In the genomic region with DNA sequence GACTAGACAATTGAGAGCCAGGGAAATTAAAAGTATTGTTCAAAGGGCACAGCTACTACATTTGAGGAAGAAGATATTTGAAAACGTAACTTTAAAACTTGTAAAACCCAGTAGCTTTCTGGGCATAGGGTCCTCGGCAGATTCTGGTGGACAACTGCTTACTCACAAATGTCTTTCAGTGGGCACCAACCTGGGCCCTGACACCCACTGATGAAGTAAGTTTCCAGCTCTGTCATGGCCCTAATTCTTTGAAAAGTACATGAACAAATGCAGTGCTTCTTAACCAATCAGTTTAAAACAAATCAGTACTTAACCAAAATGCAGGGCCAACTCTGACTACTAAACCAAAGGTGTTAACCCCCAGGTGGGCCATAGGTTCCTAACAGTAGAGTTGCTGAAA, we compare ENCODE assay signal across 22 cellular contexts.
DNase-seq lines count a peak whose midpoint lies in the region; FAIRE-seq and TF ChIP-seq lines count a peak whose summit lies in the region.
"Had no signal": no experiment of that assay in that cellular context is flagged by ENCODE, and none has a peak within 500 bp of the region (broad histone marks: within the 10 kb centered on the region; RNA-seq: fewer than 3 reads in every experiment).

No MANE protein-coding gene starts in this region.

- peak overlapping the region; percentile 93 for H3K4me3 Mint-ChIP-seq in astrocyte (ENCODE audit: unreplicated experiment)
- H3K4me3 Mint-ChIP-seq: CD8-positive, alpha-beta memory T cell had no signal

- TF ChIP-seq EP300 in sigmoid colon (IDR thresholded peaks at IDR 0.05): no peak

- H4K20me1 ChIP-seq in astrocyte (ENCODE audit: insufficient read depth, low read length): no peaks in the 10 kb centered on the region

- H2AFZ ChIP-seq in astrocyte (ENCODE audit: low read depth, low read length): no peak overlapping the region

- no peak for FAIRE-seq in astrocyte (lab: Jason Lieb, UNC)
- FAIRE-seq: GM12892 had no signal

- intact Hi-C loops in A673 (cut with micrococcal nuclease; ENCODE audit: unreplicated experiment) (no loop called here), sigmoid colon (cut with DNase I) (no loop called here)

- peak overlapping the region; percentile 40 for H3K4me2 ChIP-seq in astrocyte (ENCODE audit: low read length)
- H3K4me2 ChIP-seq: KMS-11 had no signal

- H3K4me3 ChIP-seq in A673 (ENCODE audit: low read depth, low read length, poor library complexity, severe bottlenecking) (peak overlapping the region; percentile 61), astrocyte (ENCODE audit: insufficient read depth, low read depth, low read length) (peak overlapping the region; percentile 20), muscle layer of duodenum (ENCODE audit: low read depth in 1 of 2, low read length in 2 of 2) (peak overlapping the region in 1 of 2 donors; percentile 18), stomach smooth muscle (ENCODE audit: low read length in 2 of 2) (peak overlapping the region; percentile 10 to 32), sigmoid colon (peak overlapping the region in 1 of 4 donors; percentile 6)

- CTCF ChIA-PET in A673 (lab: Charles Lee): no interaction called here

- H3K4me1 ChIP-seq in A673 (ENCODE audit: insufficient read depth, low read length, poor library complexity, severe bottlenecking) (peaks cover 46% of the 10 kb centered on the region), astrocyte (ENCODE audit: insufficient read depth, low read length) (peaks cover 20% of the 10 kb centered on the region), muscle layer of duodenum (ENCODE audit: control insufficient read depth in 1 of 2, insufficient read depth in 2 of 2, low read length in 2 of 2) (no peaks in the 10 kb centered on the region), stomach smooth muscle (ENCODE audit: control insufficient read depth, insufficient read depth, low read length) (no peaks in the 10 kb centered on the region), sigmoid colon (peaks cover 0 to 17% (median 13%) of the 10 kb centered on the region in 4 donors)

- no peaks in the 10 kb centered on the region for H3K36me3 Mint-ChIP-seq in astrocyte (ENCODE audit: low read depth, unreplicated experiment)
- H3K36me3 Mint-ChIP-seq: CD8-positive, alpha-beta memory T cell had no signal

- no peaks in the 10 kb centered on the region for H3K9me3 ChIP-seq in A673 (ENCODE audit: low read depth, low read length, poor library complexity, severe bottlenecking)
- H3K9me3 ChIP-seq in astrocyte (ENCODE audit: insufficient read depth, low read depth, low read length): no peaks in the 10 kb centered on the region
- H3K9me3 ChIP-seq in muscle layer of duodenum (ENCODE audit: control insufficient read depth in 1 of 2, low read length in 2 of 2): no peaks in the 10 kb centered on the region
- no peaks in the 10 kb centered on the region for H3K9me3 ChIP-seq in stomach smooth muscle (ENCODE audit: control insufficient read depth in 2 of 2, low read length in 2 of 2)
- H3K9me3 ChIP-seq in sigmoid colon: no peaks in the 10 kb centered on the region

- H3K36me3 ChIP-seq in A673 (ENCODE audit: insufficient read depth, low read length, poor library complexity, severe bottlenecking) (no peaks in the 10 kb centered on the region), astrocyte (ENCODE audit: insufficient read depth, low read length) (no peaks in the 10 kb centered on the region), muscle layer of duodenum (ENCODE audit: control insufficient read depth in 1 of 2, insufficient read depth in 2 of 2, low read length in 2 of 2) (no peaks in the 10 kb centered on the region), stomach smooth muscle (ENCODE audit: control insufficient read depth in 2 of 2, insufficient read depth in 2 of 2, low read length in 2 of 2) (no peaks in the 10 kb centered on the region), sigmoid colon (no peaks in the 10 kb centered on the region)

- no peaks in the 10 kb centered on the region for H3K9me3 Mint-ChIP-seq in astrocyte (ENCODE audit: unreplicated experiment)

- H3K27ac Mint-ChIP-seq in astrocyte (ENCODE audit: unreplicated experiment): no peak overlapping the region
- H3K27ac Mint-ChIP-seq: CD8-positive, alpha-beta memory T cell had no signal

- no peak for TF ChIP-seq CTCF in A673 (conservative IDR thresholded peaks at IDR 0.05; ENCODE audit: low read depth, low read length)
- TF ChIP-seq CTCF in astrocyte (IDR thresholded peaks at IDR 0.05; ENCODE audit: insufficient read depth, low read depth, low read length): no peak
- no peak for TF ChIP-seq CTCF in sigmoid colon (IDR thresholded peaks at IDR 0.05)

- H3K4me1 Mint-ChIP-seq in astrocyte (ENCODE audit: low read depth, unreplicated experiment): peaks cover 20% of the 10 kb centered on the region

- 46 to 74% methylated on average over 2 of the region's 2 CpGs for WGBS in sigmoid colon, 2 donors

- no TSS peak for BruUV-seq in A673 (replicated peaks; lab: Mats Ljungman, UMichigan)

- no peaks in the 10 kb centered on the region for H3K27me3 ChIP-seq in A673 (replicated peaks; ENCODE audit: insufficient read depth, low read depth, low read length, poor library complexity)
- H3K27me3 ChIP-seq in astrocyte (ENCODE audit: insufficient read depth, low read length): no peaks in the 10 kb centered on the region
- no peaks in the 10 kb centered on the region for H3K27me3 ChIP-seq in muscle layer of duodenum (ENCODE audit: low read depth, low read length)
- peaks cover 5% of the 10 kb centered on the region in 2 donors for H3K27me3 ChIP-seq in stomach smooth muscle (ENCODE audit: control insufficient read depth in 1 of 2, insufficient read depth in 2 of 2, low read length in 2 of 2)
- no peaks in the 10 kb centered on the region for H3K27me3 ChIP-seq in sigmoid colon

- POLR2A ChIA-PET in A673 (lab: Charles Lee; ENCODE audit: low non-redundant PET): no interaction called here

- H3K79me2 ChIP-seq in astrocyte (ENCODE audit: insufficient read depth, low read length): peaks cover 3% of the 10 kb centered on the region

- no peak for TF ChIP-seq POLR2A in sigmoid colon (IDR thresholded peaks at IDR 0.05)

- DNase-seq in A673 (ENCODE audit: low spot score) (no peak), astrocyte (ENCODE audit: low read depth) (no peak), NCI-H1105 treated with DMSO at 0.1 percent for 48 hours (lab: John Stamatoyannopoulos, UW) (no peak), sigmoid colon (no peak), iPS-NIHi7 (ENCODE audit: extremely low spot score) (no peak)
- DNase-seq: 8988T; AML-193; Calu3; CD8-positive, alpha-beta memory T cell; DMS153; GOT3; MV-4-11; NCI-H1694 treated with DMSO at 0.1 percent for 48 hours; NCI-H2081 treated with DMSO at 0.1 percent for 48 hours; NCI-H2171 treated with DMSO at 0.1 percent for 48 hours; NCI-H524 treated with DMSO at 0.1 percent for 48 hours; Right ventricle myocardium superior had no signal

- H3K9ac ChIP-seq in astrocyte (ENCODE audit: low read length): no peak overlapping the region
- H3K9ac ChIP-seq in stomach smooth muscle (ENCODE audit: low read length in 2 of 2): peak overlapping the region in 1 of 2 donors; percentile 12
- H3K9ac ChIP-seq: KMS-11 had no signal

- peak overlapping the region; percentile 45 for H3K27ac ChIP-seq in A673 (ENCODE audit: low read depth, low read length, poor library complexity, severe bottlenecking)
- no peak overlapping the region for H3K27ac ChIP-seq in astrocyte (ENCODE audit: low read depth, low read length)
- H3K27ac ChIP-seq in muscle layer of duodenum (ENCODE audit: low read length): peak overlapping the region; percentile 6
- H3K27ac ChIP-seq in stomach smooth muscle (ENCODE audit: low read length): no peak overlapping the region
- no peak overlapping the region for H3K27ac ChIP-seq in sigmoid colon
- H3K27ac ChIP-seq: C4-2B, KMS-11 had no signal

- H3K27me3 Mint-ChIP-seq in astrocyte (ENCODE audit: low read depth, unreplicated experiment): no peaks in the 10 kb centered on the region

Comparison
In these comparisons a context has a peak if more than half of its experiments do, and no peak if none do; other contexts are left out.
1. H3K27ac ChIP-seq: peak in A673 (single experiment) and muscle layer of duodenum (single experiment); none in astrocyte (single experiment), stomach smooth muscle (single experiment) and sigmoid colon (0 of 4).